13 cellular contexts compared by ENCODE assay signal in genomic region chr10:11604742-11605650, GRCh38. TPM values are rescaled to one million over a fixed set of nuclear protein-coding genes. Genes with fewer than 3 reads are reported as not detected.
DNase-seq lines count a peak whose midpoint lies in the region; ATAC-seq and TF ChIP-seq lines count a peak whose summit lies in the region.
"Had no signal": no experiment of that assay in that cellular context is flagged by ENCODE, and none has a peak within 500 bp of the region (broad histone marks: within the 10 kb centered on the region; RNA-seq: fewer than 3 reads in every experiment).

No MANE protein-coding gene starts in this region.

- POLR2A ChIA-PET in A673 (lab: Charles Lee; ENCODE audit: low non-redundant PET), result interaction anchor here (0.5 kb wide), 1 partner anchor 58 kb away, joined by 3 read pairs; no protein-coding TSS in a partner anchor

- 71 to 85% (median 78%) methylated on average over 2 of the region's 2 CpGs for WGBS in psoas muscle, 3 donors

- H3K36me3 ChIP-seq in A673 (ENCODE audit: insufficient read depth, low read length, poor library complexity, severe bottlenecking) (no peaks in the 10 kb centered on the region), Loucy (ENCODE audit: insufficient read depth, low read length) (no peaks in the 10 kb centered on the region), psoas muscle (ENCODE audit: insufficient read depth in 1 of 2, low read depth in 1 of 2) (no peaks in the 10 kb centered on the region), upper lobe of right lung (no peaks in the 10 kb centered on the region)
- H3K36me3 ChIP-seq: stomach had no signal

- H3K9me3 ChIP-seq in A673 (ENCODE audit: low read depth, low read length, poor library complexity, severe bottlenecking), result no peaks in the 10 kb centered on the region
- H3K9me3 ChIP-seq in Loucy (ENCODE audit: insufficient read depth, low read depth, low read length), result peaks cover 9% of the 10 kb centered on the region; the same call in 1 of the 2 replicates
- H3K9me3 ChIP-seq in psoas muscle, result no peaks in the 10 kb centered on the region
- no peaks in the 10 kb centered on the region for H3K9me3 ChIP-seq in upper lobe of right lung
- H3K9me3 ChIP-seq: stomach had no signal

- DNase-seq in A673 (ENCODE audit: low spot score) (no peak), choroid plexus epithelial cell (ENCODE audit: low read depth) (peak; percentile 23), NCI-H2196 (lab: John Stamatoyannopoulos, UW; ENCODE audit: unreplicated experiment) (no peak), psoas muscle (no peak), upper lobe of right lung (no peak)
- DNase-seq: activated CD8-positive, alpha-beta memory T cell treated with anti-CD3 and anti-CD28 coated beads, Interleukin-2, amount 50 U/mL, for 48 hours; KG1; kidney glomerular epithelial cell; stomach had no signal

- CTCF ChIA-PET in A673 (lab: Charles Lee), result no interaction called here

- H3K27me3 ChIP-seq in A673 (replicated peaks; ENCODE audit: insufficient read depth, low read depth, low read length, poor library complexity) (no peaks in the 10 kb centered on the region), Loucy (ENCODE audit: insufficient read depth, low read length, poor library complexity, severe bottlenecking) (no peaks in the 10 kb centered on the region), psoas muscle (ENCODE audit: insufficient read depth in 3 of 3, low read length in 2 of 3) (no peaks in the 10 kb centered on the region), upper lobe of right lung (no peaks in the 10 kb centered on the region)
- H3K27me3 ChIP-seq: stomach had no signal

- H3K9ac ChIP-seq in Loucy (ENCODE audit: low read depth, low read length, poor library complexity, severe bottlenecking), result no peak overlapping the region

- H3K4me3 ChIP-seq in A673 (ENCODE audit: low read depth, low read length, poor library complexity, severe bottlenecking), result peak overlapping the region; percentile 12
- H3K4me3 ChIP-seq in GM08714 (ENCODE audit: low read length), result peak overlapping the region; percentile 58
- peak overlapping the region; percentile 11 for H3K4me3 ChIP-seq in Loucy (ENCODE audit: low read length, poor library complexity, severe bottlenecking)
- H3K4me3 ChIP-seq in choroid plexus epithelial cell (ENCODE audit: low read depth, low read length), result no peak overlapping the region
- no peak overlapping the region for H3K4me3 ChIP-seq in psoas muscle
- no peak overlapping the region for H3K4me3 ChIP-seq in upper lobe of right lung
- H3K4me3 ChIP-seq: stomach had no signal

- peak overlapping the region; percentile 13 for H3K27ac ChIP-seq in A673 (ENCODE audit: low read depth, low read length, poor library complexity, severe bottlenecking)
- no peak overlapping the region for H3K27ac ChIP-seq in psoas muscle
- H3K27ac ChIP-seq in upper lobe of right lung, result no peak overlapping the region

- H2AFZ ChIP-seq in Loucy (ENCODE audit: low read length), result no peak overlapping the region

- ATAC-seq in GM18873 (IDR thresholded peaks at IDR 0.05; ENCODE audit: low FRiP score, unreplicated experiment), result no peak
- ATAC-seq in psoas muscle, result no peak
- no peak for ATAC-seq in upper lobe of right lung
- ATAC-seq: SK-N-SH treated with all-trans-retinoic acid at 6 μM for 48 hours had no signal

- TF ChIP-seq CTCF in A673 (conservative IDR thresholded peaks at IDR 0.05; ENCODE audit: low read depth, low read length) (no peak), Loucy (conservative IDR thresholded peaks at IDR 0.05; ENCODE audit: low read length) (no peak), choroid plexus epithelial cell (conservative IDR thresholded peaks at IDR 0.05; ENCODE audit: low read depth, low read length) (no peak), psoas muscle (IDR thresholded peaks at IDR 0.05) (no peak), upper lobe of right lung (IDR thresholded peaks at IDR 0.05) (no peak)

- H3K9me2 ChIP-seq in Loucy (replicated peaks; ENCODE audit: low read depth, low read length), result no peaks in the 10 kb centered on the region

- peaks cover 3% of the 10 kb centered on the region; the same call in 1 of the 2 replicates for H3F3A ChIP-seq in Loucy (ENCODE audit: low read depth)

- peaks cover 95% of the 10 kb centered on the region for H3K79me2 ChIP-seq in Loucy (ENCODE audit: insufficient read depth, low read length)

- intact Hi-C loops in A673 (cut with micrococcal nuclease; ENCODE audit: unreplicated experiment) (loop anchor here (5.0 kb wide), 1 partner anchor 43 kb away; no protein-coding TSS in a partner anchor), psoas muscle (cut with DNase I) (no loop called here), upper lobe of right lung (cut with DNase I) (no loop called here)

- H3K4me1 ChIP-seq in A673 (ENCODE audit: insufficient read depth, low read length, poor library complexity, severe bottlenecking) (peaks cover 54% of the 10 kb centered on the region), Loucy (ENCODE audit: insufficient read depth, low read length, poor library complexity, severe bottlenecking) (peaks cover 47% of the 10 kb centered on the region), psoas muscle (peaks cover under 1% of the 10 kb centered on the region), upper lobe of right lung (peaks cover 20% of the 10 kb centered on the region)

- no TSS peak for BruUV-seq in A673 (replicated peaks; lab: Mats Ljungman, UMichigan)

- peak overlapping the region; percentile 46 for H3K4me2 ChIP-seq in Loucy (ENCODE audit: low read depth, low read length, poor library complexity, severe bottlenecking)

- peaks cover 19% of the 10 kb centered on the region for H4K20me1 ChIP-seq in Loucy (ENCODE audit: insufficient read depth, low read length, poor library complexity, severe bottlenecking)

RNA-seq across cellular contexts. Expression of gene USP6NL, which starts 6.5 kb away (rescaled TPM):
- 38.7 and 40.0 TPM in 2 replicates for total RNA-seq in A673 (2021)
- 1 to 10 TPM; 2.8 to 5.4 (median 3.6) TPM for total RNA-seq in psoas muscle
- 1 to 10 TPM; 1.8 to 4.5 (median 2.4) TPM for polyA plus RNA-seq in psoas muscle
- total RNA-seq in upper lobe of right lung, result 21.6 TPM

Comparison
In these comparisons a context has a peak if more than half of its experiments do, and no peak if none do; other contexts are left out.
1. H3K4me3 ChIP-seq: peak in A673 (single experiment), GM08714 (single experiment) and Loucy (single experiment); none in choroid plexus epithelial cell (single experiment), psoas muscle (single experiment) and upper lobe of right lung (single experiment).